8 cellular contexts compared by ENCODE assay signal in the genomic region with DNA sequence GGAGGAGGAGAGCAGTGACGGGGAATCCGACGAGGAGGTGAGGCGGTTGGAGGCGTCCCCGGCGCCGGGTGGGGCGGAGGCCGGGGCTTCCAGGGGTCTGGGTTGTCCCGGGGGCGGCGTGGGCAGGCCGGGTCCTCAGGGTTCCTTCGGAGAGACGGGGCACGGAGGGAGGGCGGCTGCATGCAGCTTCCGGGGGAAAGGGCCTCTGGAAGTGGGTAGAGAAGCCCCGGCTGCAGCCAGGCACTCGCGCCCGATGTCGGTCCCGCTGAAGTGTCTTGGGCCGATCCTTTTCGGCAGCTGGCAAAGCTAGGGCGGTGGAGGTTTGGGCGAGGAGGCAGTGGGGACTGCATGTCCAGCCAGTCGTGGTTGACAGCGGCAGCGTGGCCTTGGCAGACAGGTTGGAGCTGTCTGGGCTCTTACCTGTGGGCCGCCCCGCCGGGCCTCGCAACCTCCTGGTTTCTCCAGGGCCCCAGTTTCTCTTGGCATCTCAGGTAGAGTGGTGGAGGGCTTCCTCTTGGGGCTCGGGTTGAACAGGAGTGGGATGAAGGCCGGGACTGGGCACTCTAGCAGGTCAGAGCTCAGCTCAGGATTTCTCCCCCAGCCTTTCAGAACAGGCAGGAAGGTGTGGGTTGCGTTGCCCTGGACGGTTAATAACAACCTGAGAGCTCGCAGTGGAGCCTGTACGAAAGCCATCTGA. TPM values are rescaled to one million over a fixed set of nuclear protein-coding genes. Genes with fewer than 3 reads are reported as not detected.
A peak's percentile ranks its signal among the peaks of the same experiment; 100 is the strongest.
DNase-seq lines count a peak whose midpoint lies in the region; ATAC-seq and TF ChIP-seq lines count a peak whose summit lies in the region.

No MANE protein-coding gene starts in this region.

- peak overlapping the region; percentile 83 for H3K4me3 Mint-ChIP-seq in chondrocyte (ENCODE audit: unreplicated experiment)
- H3K4me3 Mint-ChIP-seq in stimulated activated naive B cell treated with anti-CD40 and anti-IgM and Interleukin-4, amounts not matched to agents 10 μg/mL and 1 μg/mL and 100 μg/mL, for 72 hours = peak overlapping the region; percentile 91

- H3K4me1 ChIP-seq in right lobe of liver = peaks cover 0 to 21% (median 6%) of the 10 kb centered on the region in 4 donors

- intact Hi-C loops in right lobe of liver (cut with DNase I) = no loop called here

- H3K4me3 ChIP-seq in WERI-Rb-1 (ENCODE audit: low read depth, low read length) (peak overlapping the region; percentile 89), right lobe of liver (peak overlapping the region; percentile 66 to 92 (median 79))

- H3K9me3 Mint-ChIP-seq in chondrocyte (ENCODE audit: low read depth) = no peaks in the 10 kb centered on the region
- H3K9me3 Mint-ChIP-seq in stimulated activated naive B cell treated with anti-CD40 and anti-IgM and Interleukin-4, amounts not matched to agents 10 μg/mL and 1 μg/mL and 100 μg/mL, for 72 hours = no peaks in the 10 kb centered on the region

- peaks cover 26% of the 10 kb centered on the region for H3K4me1 Mint-ChIP-seq in chondrocyte (ENCODE audit: low read depth)
- H3K4me1 Mint-ChIP-seq in stimulated activated naive B cell treated with anti-CD40 and anti-IgM and Interleukin-4, amounts not matched to agents 10 μg/mL and 1 μg/mL and 100 μg/mL, for 72 hours = peaks cover 46 to 72% of the 10 kb centered on the region in 2 donors

- H3K27ac ChIP-seq in WERI-Rb-1 = peak overlapping the region; percentile 67
- H3K27ac ChIP-seq in right lobe of liver = peak overlapping the region; percentile 40 to 91 (median 77)

- DNase-seq in D341Med (ENCODE audit: low spot score) = peak; percentile 64
- no peak for DNase-seq in WERI-Rb-1
- peak; percentile 92 for DNase-seq in chondrocyte (ENCODE audit: low spot score)
- DNase-seq in right lobe of liver = peak; percentile 59 to 72 (median 66)
- DNase-seq in stimulated activated naive B cell treated with anti-CD40 and anti-IgM and Interleukin-4, amounts not matched to agents 10 μg/mL and 1 μg/mL and 100 μg/mL, for 72 hours = no peak
- DNase-seq in occipital lobe (lab: John Stamatoyannopoulos, UW) = no peak

- H3K9me3 ChIP-seq in WERI-Rb-1 (ENCODE audit: severe bottlenecking) (no peaks in the 10 kb centered on the region), right lobe of liver (no peaks in the 10 kb centered on the region)

- WGBS in right lobe of liver (ENCODE audit: insufficient coverage, low coverage, low lambda C conversion rate, missing lambda C conversion rate) = 4% methylated on average over 9 of the region's 42 CpGs

- H3K36me3 ChIP-seq in WERI-Rb-1 (peaks cover 35% of the 10 kb centered on the region), right lobe of liver (peaks cover 0 to 22% (median 11%) of the 10 kb centered on the region in 4 donors)

- ATAC-seq in HG02678 (IDR thresholded peaks at IDR 0.05; ENCODE audit: unreplicated experiment) (peak; percentile 3), right lobe of liver (no peak), GM21786 (IDR thresholded peaks at IDR 0.05; ENCODE audit: unreplicated experiment) (no peak)
- peak; percentile 0 to 3 for ATAC-seq in stimulated activated naive B cell treated with anti-CD40 and anti-IgM and Interleukin-4, amounts not matched to agents 10 μg/mL and 1 μg/mL and 100 μg/mL, for 72 hours (replicated peaks)

- TF ChIP-seq POLR2A in right lobe of liver (IDR thresholded peaks at IDR 0.05) = no peak

- H3K36me3 Mint-ChIP-seq in chondrocyte (ENCODE audit: low read depth) = peaks cover 13% of the 10 kb centered on the region
- H3K36me3 Mint-ChIP-seq in stimulated activated naive B cell treated with anti-CD40 and anti-IgM and Interleukin-4, amounts not matched to agents 10 μg/mL and 1 μg/mL and 100 μg/mL, for 72 hours = peaks cover 42 to 64% of the 10 kb centered on the region in 2 donors

- no peaks in the 10 kb centered on the region for H3K27me3 Mint-ChIP-seq in chondrocyte (ENCODE audit: low read depth)
- no peaks in the 10 kb centered on the region for H3K27me3 Mint-ChIP-seq in stimulated activated naive B cell treated with anti-CD40 and anti-IgM and Interleukin-4, amounts not matched to agents 10 μg/mL and 1 μg/mL and 100 μg/mL, for 72 hours

- H3K27ac Mint-ChIP-seq in chondrocyte (ENCODE audit: unreplicated experiment) = peak overlapping the region; percentile 74
- peak overlapping the region; percentile 95 for H3K27ac Mint-ChIP-seq in stimulated activated naive B cell treated with anti-CD40 and anti-IgM and Interleukin-4, amounts not matched to agents 10 μg/mL and 1 μg/mL and 100 μg/mL, for 72 hours

- TF ChIP-seq CTCF in WERI-Rb-1 (IDR thresholded peaks at IDR 0.05; ENCODE audit: low read depth, low read length) (no peak), chondrocyte (IDR thresholded peaks at IDR 0.05) (no peak), right lobe of liver (IDR thresholded peaks at IDR 0.05) (no peak)

- H3K27me3 ChIP-seq in WERI-Rb-1 (ENCODE audit: insufficient read depth, low read depth, severe bottlenecking) = no peaks in the 10 kb centered on the region
- no peaks in the 10 kb centered on the region for H3K27me3 ChIP-seq in right lobe of liver

RNA-seq across cellular contexts. Expression of gene KMT2B, which starts 0.7 kb away (rescaled TPM):
- total RNA-seq in chondrocyte (27.3 to 31.5 TPM (median 30.8 TPM) in 3 replicates), right lobe of liver (10 to 100 TPM; 10.5 to 23.1 (median 15.0) TPM), occipital lobe (3.0 TPM)

RNA-seq across cellular contexts. Expression of gene ZBTB32, which starts 14.1 kb away (rescaled TPM):
- not detected in 3 replicates for total RNA-seq in chondrocyte
- under 1 TPM in 1 of 6 experiments, not detected in 5; 0.15 TPM for total RNA-seq in right lobe of liver
- not detected for total RNA-seq in occipital lobe

RNA-seq across cellular contexts. Expression of gene IGFLR1, which starts 23.8 kb away (rescaled TPM):
- 0.59 to 1.4 TPM (median 0.99 TPM) in 3 replicates for total RNA-seq in chondrocyte
- total RNA-seq in right lobe of liver = 10 to 100 TPM; 16.3 to 58.9 (median 29.3) TPM
- 0.47 TPM for total RNA-seq in occipital lobe

RNA-seq across cellular contexts. Expression of gene U2AF1L4, which starts 26.7 kb away (rescaled TPM):
- 22.9 to 28.8 TPM (median 24.7 TPM) in 3 replicates for total RNA-seq in chondrocyte
- 10 to 100 TPM; 11.3 to 19.9 (median 17.5) TPM for total RNA-seq in right lobe of liver
- 8.7 TPM for total RNA-seq in occipital lobe

RNA-seq across cellular contexts. Expression of gene PSENEN, which starts 27.0 kb away (rescaled TPM):
- total RNA-seq in chondrocyte (59.9 to 71.1 TPM (median 61.8 TPM) in 3 replicates), right lobe of liver (10 to 100 TPM; 24.2 to 42.9 (median 35.8) TPM), occipital lobe (7.2 TPM)

Comparison
In these comparisons a context has a peak if more than half of its experiments do, and no peak if none do; other contexts are left out.
1. DNase-seq: peak in D341Med (single experiment), chondrocyte (single experiment) and right lobe of liver (3 of 3); none in WERI-Rb-1 (single experiment), stimulated activated naive B cell treated with anti-CD40 and anti-IgM and Interleukin-4, amounts not matched to agents 10 μg/mL and 1 μg/mL and 100 μg/mL, for 72 hours (single experiment) and occipital lobe (single experiment).
2. ATAC-seq: peak in HG02678 (single experiment) and stimulated activated naive B cell treated with anti-CD40 and anti-IgM and Interleukin-4, amounts not matched to agents 10 μg/mL and 1 μg/mL and 100 μg/mL, for 72 hours (2 of 2); none in right lobe of liver (0 of 4) and GM21786 (single experiment).